In genomic region chr3:161914703-161915102, GRCh38 we compare ENCODE assay signal across 9 cellular contexts.
DNase-seq lines count a peak whose midpoint lies in the region; ATAC-seq and TF ChIP-seq lines count a peak whose summit lies in the region.
"Had no signal": no experiment of that assay in that cellular context is flagged by ENCODE, and none has a peak within 500 bp of the region (broad histone marks: within the 10 kb centered on the region; RNA-seq: fewer than 3 reads in every experiment).

No MANE protein-coding gene starts in this region.

- no peak overlapping the region for H3K27ac ChIP-seq in ascending aorta

- H3K4me3 ChIP-seq in BE2C (ENCODE audit: low read depth, low read length), result peak overlapping the region; percentile 56
- H3K4me3 ChIP-seq in kidney epithelial cell (ENCODE audit: low read depth, low read length), result no peak overlapping the region
- no peak overlapping the region for H3K4me3 ChIP-seq in ascending aorta

- DNase-seq in BE2C (peak; percentile 95), NCI-H128 (lab: John Stamatoyannopoulos, UW; ENCODE audit: unreplicated experiment) (peak; percentile 39), anterior cingulate cortex (lab: John Stamatoyannopoulos, UW) (peak in 50 of 58 donors; percentile 1 to 67 (median 34)), kidney epithelial cell (ENCODE audit: low read depth) (peak; percentile 41), germinal center (ENCODE audit: low spot score) (no peak), ascending aorta (ENCODE audit: low spot score in 2 of 2) (no peak)
- DNase-seq: activated naive CD8-positive, alpha-beta T cell treated with anti-CD3 and anti-CD28 coated beads, Interleukin-2, amount 10 ng/mL, durations not matched to agents 7 days and 5 days had no signal

- TF ChIP-seq CTCF in BE2C (IDR thresholded peaks at IDR 0.05; ENCODE audit: low read depth, low read length), result peak; percentile 80
- TF ChIP-seq CTCF in kidney epithelial cell (IDR thresholded peaks at IDR 0.05; ENCODE audit: insufficient read depth, low read length, poor library complexity, severe bottlenecking), result peak; percentile 59
- TF ChIP-seq CTCF in ascending aorta (IDR thresholded peaks at IDR 0.05), result no peak

- intact Hi-C loops in ascending aorta (cut with DNase I), result no loop called here

- H3K4me1 ChIP-seq in BE2C (peaks cover 17% of the 10 kb centered on the region), ascending aorta (no peaks in the 10 kb centered on the region)

- ATAC-seq in HG03378 (IDR thresholded peaks at IDR 0.05; ENCODE audit: unreplicated experiment) (no peak), GM21515 (IDR thresholded peaks at IDR 0.05; ENCODE audit: unreplicated experiment) (no peak)

- H3K9me3 ChIP-seq in BE2C, result no peaks in the 10 kb centered on the region
- H3K9me3 ChIP-seq in ascending aorta, result no peaks in the 10 kb centered on the region

- H3K27me3 ChIP-seq in BE2C, result no peaks in the 10 kb centered on the region
- H3K27me3 ChIP-seq in kidney epithelial cell (ENCODE audit: control insufficient read depth, insufficient read depth, low read length), result no peaks in the 10 kb centered on the region
- no peaks in the 10 kb centered on the region for H3K27me3 ChIP-seq in ascending aorta

- H3K36me3 ChIP-seq in BE2C (no peaks in the 10 kb centered on the region), kidney epithelial cell (ENCODE audit: control insufficient read depth, insufficient read depth, low read length) (no peaks in the 10 kb centered on the region), ascending aorta (no peaks in the 10 kb centered on the region)

Comparison
In these comparisons a context has a peak if more than half of its experiments do, and no peak if none do; other contexts are left out.
1. DNase-seq: peak in BE2C (single experiment), NCI-H128 (single experiment), anterior cingulate cortex (50 of 58) and kidney epithelial cell (single experiment); none in germinal center (single experiment) and ascending aorta (0 of 2).
2. CTCF ChIP-seq: peak in BE2C (single experiment) and kidney epithelial cell (single experiment); none in ascending aorta (0 of 3).